ENCODE assay signal across 1 cellular context in the genomic region with DNA sequence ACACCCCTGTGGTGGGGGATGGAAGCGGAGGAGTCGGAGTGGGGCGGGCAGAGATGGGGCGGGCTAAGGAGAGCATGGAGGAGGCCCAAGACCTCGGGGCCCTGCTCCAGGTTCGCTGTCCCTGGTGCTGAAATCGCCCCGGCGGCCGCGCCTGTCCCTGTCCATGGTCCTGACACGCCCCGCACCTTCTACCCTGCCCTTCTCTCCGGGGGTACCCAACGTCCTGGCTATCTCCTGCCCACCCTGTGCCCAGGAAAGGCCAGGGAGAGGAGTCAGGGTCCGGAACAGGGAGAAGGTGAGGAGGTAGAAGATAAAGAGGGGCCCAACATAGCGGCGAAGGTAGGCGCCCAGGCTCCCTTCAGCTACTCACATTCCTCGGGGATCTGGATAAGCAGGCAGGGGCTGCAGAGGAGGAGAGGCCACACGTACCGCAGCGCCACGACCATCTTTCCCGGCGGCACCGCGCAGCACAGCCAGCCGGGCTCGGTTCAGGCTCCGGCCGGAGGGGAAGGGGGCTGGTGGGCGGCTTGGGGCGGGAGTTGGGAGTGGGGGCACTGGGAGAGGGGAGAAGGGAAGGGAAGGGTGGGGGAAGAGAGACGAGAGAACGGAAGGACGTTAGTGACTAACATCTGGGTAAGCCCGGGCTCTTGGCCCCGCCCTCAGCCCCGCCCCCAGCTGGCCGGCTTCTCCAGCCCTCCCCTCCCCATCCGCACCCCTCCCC.
TF ChIP-seq lines count a peak whose summit lies in the region.

No MANE protein-coding gene starts in this region.

TF ChIP-seq in K562, 482 proteins besides CTCF, POLR2A, EP300 and RAD21 (continued from another document and continues in another):
- TF ChIP-seq, protein P1, sequence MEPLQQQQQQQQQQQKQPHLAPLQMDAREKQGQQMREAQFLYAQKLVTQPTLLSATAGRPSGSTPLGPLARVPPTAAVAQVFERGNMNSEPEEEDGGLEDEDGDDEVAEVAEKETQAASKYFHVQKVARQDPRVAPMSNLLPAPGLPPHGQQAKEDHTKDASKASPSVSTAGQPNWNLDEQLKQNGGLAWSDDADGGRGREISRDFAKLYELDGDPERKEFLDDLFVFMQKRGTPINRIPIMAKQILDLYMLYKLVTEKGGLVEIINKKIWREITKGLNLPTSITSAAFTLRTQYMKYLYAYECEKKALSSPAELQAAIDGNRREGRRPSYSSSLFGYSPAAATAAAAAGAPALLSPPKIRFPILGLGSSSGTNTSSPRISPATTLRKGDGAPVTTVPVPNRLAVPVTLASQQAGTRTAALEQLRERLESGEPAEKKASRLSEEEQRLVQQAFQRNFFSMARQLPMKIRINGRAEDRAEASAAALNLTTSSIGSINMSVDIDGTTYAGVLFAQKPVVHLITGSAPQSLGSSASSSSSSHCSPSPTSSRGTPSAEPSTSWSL (CRISPR knock-in tag; IDR thresholded peaks at IDR 0.05; ENCODE audit: borderline replicate concordance), result no peak
- TF ChIP-seq, protein P2, sequence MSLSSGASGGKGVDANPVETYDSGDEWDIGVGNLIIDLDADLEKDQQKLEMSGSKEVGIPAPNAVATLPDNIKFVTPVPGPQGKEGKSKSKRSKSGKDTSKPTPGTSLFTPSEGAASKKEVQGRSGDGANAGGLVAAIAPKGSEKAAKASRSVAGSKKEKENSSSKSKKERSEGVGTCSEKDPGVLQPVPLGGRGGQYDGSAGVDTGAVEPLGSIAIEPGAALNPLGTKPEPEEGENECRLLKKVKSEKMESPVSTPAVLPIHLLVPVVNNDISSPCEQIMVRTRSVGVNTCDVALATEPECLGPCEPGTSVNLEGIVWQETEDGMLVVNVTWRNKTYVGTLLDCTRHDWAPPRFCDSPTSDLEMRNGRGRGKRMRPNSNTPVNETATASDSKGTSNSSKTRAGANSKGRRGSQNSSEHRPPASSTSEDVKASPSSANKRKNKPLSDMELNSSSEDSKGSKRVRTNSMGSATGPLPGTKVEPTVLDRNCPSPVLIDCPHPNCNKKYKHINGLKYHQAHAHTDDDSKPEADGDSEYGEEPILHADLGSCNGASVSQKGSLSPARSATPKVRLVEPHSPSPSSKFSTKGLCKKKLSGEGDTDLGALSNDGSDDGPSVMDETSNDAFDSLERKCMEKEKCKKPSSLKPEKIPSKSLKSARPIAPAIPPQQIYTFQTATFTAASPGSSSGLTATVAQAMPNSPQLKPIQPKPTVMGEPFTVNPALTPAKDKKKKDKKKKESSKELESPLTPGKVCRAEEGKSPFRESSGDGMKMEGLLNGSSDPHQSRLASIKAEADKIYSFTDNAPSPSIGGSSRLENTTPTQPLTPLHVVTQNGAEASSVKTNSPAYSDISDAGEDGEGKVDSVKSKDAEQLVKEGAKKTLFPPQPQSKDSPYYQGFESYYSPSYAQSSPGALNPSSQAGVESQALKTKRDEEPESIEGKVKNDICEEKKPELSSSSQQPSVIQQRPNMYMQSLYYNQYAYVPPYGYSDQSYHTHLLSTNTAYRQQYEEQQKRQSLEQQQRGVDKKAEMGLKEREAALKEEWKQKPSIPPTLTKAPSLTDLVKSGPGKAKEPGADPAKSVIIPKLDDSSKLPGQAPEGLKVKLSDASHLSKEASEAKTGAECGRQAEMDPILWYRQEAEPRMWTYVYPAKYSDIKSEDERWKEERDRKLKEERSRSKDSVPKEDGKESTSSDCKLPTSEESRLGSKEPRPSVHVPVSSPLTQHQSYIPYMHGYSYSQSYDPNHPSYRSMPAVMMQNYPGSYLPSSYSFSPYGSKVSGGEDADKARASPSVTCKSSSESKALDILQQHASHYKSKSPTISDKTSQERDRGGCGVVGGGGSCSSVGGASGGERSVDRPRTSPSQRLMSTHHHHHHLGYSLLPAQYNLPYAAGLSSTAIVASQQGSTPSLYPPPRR (CRISPR knock-in tag; IDR thresholded peaks at IDR 0.05; ENCODE audit: borderline replicate concordance), result peak; percentile 98
- no peak for TF ChIP-seq MYNN (IDR thresholded peaks at IDR 0.05)
- peak; percentile 93 for TF ChIP-seq MYNN (CRISPR knock-in tag; IDR thresholded peaks at IDR 0.05)
- TF ChIP-seq, protein P3, sequence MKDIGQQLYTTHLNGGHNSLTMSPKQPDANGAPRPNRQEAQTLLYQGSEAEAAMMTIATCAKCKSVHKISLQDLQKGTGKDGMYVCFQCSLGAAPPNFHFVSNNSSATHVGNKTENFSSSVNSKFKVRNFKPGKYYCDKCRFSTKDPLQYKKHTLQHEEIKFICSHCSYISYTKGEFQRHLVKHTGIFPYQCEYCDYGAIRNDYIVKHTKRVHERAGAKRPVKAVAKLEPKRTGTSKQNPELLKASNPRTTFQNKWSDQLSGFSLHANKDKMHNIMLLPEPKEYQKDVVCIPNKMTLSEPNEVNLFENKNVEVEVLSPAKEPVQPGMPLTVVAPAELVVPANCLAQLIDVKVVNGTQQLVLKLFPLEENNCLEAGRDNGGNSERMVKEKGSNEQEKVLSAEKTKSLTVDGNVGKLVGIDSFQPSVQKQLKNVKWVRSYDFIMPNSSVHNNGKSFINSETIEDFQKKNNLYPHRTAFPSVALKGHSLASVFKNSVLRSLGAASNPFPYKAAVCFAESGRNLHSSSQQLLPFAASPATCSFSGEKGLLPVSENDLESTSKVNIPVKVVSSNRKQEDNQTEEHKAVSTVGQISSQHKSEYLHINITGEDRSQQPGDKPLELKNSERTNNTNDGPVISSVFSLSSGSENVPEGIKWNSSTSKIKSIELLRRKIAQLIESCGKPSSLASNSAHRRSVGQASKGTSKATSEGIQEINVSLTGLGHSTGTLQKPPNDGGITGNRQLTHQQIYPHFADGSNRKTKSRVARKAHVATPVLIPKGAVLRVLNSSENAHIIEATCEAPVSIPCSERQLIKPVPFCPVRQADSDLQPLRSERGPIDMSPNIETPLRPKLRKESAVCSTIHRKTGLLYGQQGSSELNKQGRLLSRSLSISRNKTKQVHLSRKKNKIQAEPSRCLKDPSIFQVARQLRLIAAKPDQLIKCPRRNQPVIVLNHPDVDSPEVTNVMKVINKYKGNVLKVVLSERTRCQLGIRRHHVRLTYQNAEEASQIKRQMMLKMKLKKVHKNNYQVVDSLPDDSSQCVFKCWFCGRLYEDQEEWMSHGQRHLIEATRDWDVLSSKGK (CRISPR knock-in tag; IDR thresholded peaks at IDR 0.05), result no peak
- TF ChIP-seq, protein P4, sequence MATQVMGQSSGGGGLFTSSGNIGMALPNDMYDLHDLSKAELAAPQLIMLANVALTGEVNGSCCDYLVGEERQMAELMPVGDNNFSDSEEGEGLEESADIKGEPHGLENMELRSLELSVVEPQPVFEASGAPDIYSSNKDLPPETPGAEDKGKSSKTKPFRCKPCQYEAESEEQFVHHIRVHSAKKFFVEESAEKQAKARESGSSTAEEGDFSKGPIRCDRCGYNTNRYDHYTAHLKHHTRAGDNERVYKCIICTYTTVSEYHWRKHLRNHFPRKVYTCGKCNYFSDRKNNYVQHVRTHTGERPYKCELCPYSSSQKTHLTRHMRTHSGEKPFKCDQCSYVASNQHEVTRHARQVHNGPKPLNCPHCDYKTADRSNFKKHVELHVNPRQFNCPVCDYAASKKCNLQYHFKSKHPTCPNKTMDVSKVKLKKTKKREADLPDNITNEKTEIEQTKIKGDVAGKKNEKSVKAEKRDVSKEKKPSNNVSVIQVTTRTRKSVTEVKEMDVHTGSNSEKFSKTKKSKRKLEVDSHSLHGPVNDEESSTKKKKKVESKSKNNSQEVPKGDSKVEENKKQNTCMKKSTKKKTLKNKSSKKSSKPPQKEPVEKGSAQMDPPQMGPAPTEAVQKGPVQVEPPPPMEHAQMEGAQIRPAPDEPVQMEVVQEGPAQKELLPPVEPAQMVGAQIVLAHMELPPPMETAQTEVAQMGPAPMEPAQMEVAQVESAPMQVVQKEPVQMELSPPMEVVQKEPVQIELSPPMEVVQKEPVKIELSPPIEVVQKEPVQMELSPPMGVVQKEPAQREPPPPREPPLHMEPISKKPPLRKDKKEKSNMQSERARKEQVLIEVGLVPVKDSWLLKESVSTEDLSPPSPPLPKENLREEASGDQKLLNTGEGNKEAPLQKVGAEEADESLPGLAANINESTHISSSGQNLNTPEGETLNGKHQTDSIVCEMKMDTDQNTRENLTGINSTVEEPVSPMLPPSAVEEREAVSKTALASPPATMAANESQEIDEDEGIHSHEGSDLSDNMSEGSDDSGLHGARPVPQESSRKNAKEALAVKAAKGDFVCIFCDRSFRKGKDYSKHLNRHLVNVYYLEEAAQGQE (CRISPR knock-in tag; IDR thresholded peaks at IDR 0.05; ENCODE audit: low read depth), result peak; percentile 100
- TF ChIP-seq NCOA1 (IDR thresholded peaks at IDR 0.05; ENCODE audit: low read depth), result peak; percentile 100
- TF ChIP-seq, protein P5, sequence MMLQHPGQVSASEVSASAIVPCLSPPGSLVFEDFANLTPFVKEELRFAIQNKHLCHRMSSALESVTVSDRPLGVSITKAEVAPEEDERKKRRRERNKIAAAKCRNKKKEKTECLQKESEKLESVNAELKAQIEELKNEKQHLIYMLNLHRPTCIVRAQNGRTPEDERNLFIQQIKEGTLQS (IDR thresholded peaks at IDR 0.05), result no peak
- TF ChIP-seq, protein P5 (CRISPR knock-in tag; conservative IDR thresholded peaks at IDR 0.05), result peak; percentile 84; the same call in 1 of the 2 replicates
- no peak for TF ChIP-seq SMARCA5 (IDR thresholded peaks at IDR 0.05)
- TF ChIP-seq SNRNP70 (optimal IDR thresholded peaks at IDR 0.05; ENCODE audit: low read depth, low read length), result no peak
- TF ChIP-seq, protein P6, sequence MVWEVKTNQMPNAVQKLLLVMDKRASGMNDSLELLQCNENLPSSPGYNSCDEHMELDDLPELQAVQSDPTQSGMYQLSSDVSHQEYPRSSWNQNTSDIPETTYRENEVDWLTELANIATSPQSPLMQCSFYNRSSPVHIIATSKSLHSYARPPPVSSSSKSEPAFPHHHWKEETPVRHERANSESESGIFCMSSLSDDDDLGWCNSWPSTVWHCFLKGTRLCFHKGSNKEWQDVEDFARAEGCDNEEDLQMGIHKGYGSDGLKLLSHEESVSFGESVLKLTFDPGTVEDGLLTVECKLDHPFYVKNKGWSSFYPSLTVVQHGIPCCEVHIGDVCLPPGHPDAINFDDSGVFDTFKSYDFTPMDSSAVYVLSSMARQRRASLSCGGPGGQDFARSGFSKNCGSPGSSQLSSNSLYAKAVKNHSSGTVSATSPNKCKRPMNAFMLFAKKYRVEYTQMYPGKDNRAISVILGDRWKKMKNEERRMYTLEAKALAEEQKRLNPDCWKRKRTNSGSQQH (CRISPR knock-in tag; IDR thresholded peaks at IDR 0.05), result no peak
- peak in 1 of 3 experiments; percentile 54 for TF ChIP-seq YY1 (IDR thresholded peaks at IDR 0.05; ENCODE audit: borderline replicate concordance in 1 of 3, control insufficient read depth in 1 of 3, extremely low read depth in 1 of 3, insufficient read depth in 3 of 3, insufficient read length in 1 of 3, insufficient replicate concordance in 2 of 3, low read depth in 1 of 3, low read length in 2 of 3)
- TF ChIP-seq, protein P7, sequence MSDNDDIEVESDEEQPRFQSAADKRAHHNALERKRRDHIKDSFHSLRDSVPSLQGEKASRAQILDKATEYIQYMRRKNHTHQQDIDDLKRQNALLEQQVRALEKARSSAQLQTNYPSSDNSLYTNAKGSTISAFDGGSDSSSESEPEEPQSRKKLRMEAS (CRISPR knock-in tag; IDR thresholded peaks at IDR 0.05), result peak; percentile 90
- TF ChIP-seq KAT7 (CRISPR knock-in tag; IDR thresholded peaks at IDR 0.05; ENCODE audit: borderline replicate concordance), result peak; percentile 99; the same call in 1 of the 2 replicates
- TF ChIP-seq, protein P8, sequence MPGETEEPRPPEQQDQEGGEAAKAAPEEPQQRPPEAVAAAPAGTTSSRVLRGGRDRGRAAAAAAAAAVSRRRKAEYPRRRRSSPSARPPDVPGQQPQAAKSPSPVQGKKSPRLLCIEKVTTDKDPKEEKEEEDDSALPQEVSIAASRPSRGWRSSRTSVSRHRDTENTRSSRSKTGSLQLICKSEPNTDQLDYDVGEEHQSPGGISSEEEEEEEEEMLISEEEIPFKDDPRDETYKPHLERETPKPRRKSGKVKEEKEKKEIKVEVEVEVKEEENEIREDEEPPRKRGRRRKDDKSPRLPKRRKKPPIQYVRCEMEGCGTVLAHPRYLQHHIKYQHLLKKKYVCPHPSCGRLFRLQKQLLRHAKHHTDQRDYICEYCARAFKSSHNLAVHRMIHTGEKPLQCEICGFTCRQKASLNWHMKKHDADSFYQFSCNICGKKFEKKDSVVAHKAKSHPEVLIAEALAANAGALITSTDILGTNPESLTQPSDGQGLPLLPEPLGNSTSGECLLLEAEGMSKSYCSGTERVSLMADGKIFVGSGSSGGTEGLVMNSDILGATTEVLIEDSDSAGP (CRISPR knock-in tag; IDR thresholded peaks at IDR 0.05), result peak; percentile 75; the same call in 1 of the 2 replicates
- peak; percentile 92 for TF ChIP-seq GABPB1 (CRISPR knock-in tag; IDR thresholded peaks at IDR 0.05)
- TF ChIP-seq, protein P9, sequence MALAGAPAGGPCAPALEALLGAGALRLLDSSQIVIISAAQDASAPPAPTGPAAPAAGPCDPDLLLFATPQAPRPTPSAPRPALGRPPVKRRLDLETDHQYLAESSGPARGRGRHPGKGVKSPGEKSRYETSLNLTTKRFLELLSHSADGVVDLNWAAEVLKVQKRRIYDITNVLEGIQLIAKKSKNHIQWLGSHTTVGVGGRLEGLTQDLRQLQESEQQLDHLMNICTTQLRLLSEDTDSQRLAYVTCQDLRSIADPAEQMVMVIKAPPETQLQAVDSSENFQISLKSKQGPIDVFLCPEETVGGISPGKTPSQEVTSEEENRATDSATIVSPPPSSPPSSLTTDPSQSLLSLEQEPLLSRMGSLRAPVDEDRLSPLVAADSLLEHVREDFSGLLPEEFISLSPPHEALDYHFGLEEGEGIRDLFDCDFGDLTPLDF (CRISPR knock-in tag; IDR thresholded peaks at IDR 0.05), result peak; percentile 99
- TF ChIP-seq ZNF431 (CRISPR knock-in tag; IDR thresholded peaks at IDR 0.05), result peak; percentile 87
- no peak for TF ChIP-seq TAF9B (IDR thresholded peaks at IDR 0.05; ENCODE audit: partially characterized antibody)
- peak in 1 of 2 experiments; percentile 96; a peak in 2 of 4 replicates for TF ChIP-seq SRF (CRISPR knock-in tag; IDR thresholded peaks at IDR 0.05)
- peak; percentile 100 for TF ChIP-seq SREBF2 (CRISPR knock-in tag; IDR thresholded peaks at IDR 0.05)
